In genomic region chr12:55797068-55797467, GRCh38 we compare ENCODE assay signal across 8 cellular contexts. TPM values are rescaled to one million over a fixed set of nuclear protein-coding genes. Genes with fewer than 3 reads are reported as not detected.
A peak's percentile ranks its signal among the peaks of the same experiment; 100 is the strongest.
DNase-seq lines count a peak whose midpoint lies in the region; ATAC-seq and TF ChIP-seq lines count a peak whose summit lies in the region.

No MANE protein-coding gene starts in this region.

- no peak overlapping the region for H3K27ac ChIP-seq in CD8-positive, alpha-beta T cell (ENCODE audit: low read depth, low read length)
- H3K27ac ChIP-seq in SJCRH30, result no peak overlapping the region
- H3K27ac ChIP-seq in effector memory CD4-positive, alpha-beta T cell (ENCODE audit: insufficient read depth, low read length, poor library complexity, severe bottlenecking), result no peak overlapping the region

- ATAC-seq in CD8-positive, alpha-beta T cell, result peak; percentile 38
- ATAC-seq in sciatic nerve (peak; percentile 75), GM21619 (IDR thresholded peaks at IDR 0.05; ENCODE audit: unreplicated experiment) (no peak)

- peaks cover 49% of the 10 kb centered on the region for H3K36me3 ChIP-seq in CD8-positive, alpha-beta T cell (ENCODE audit: insufficient read depth, low read length)
- H3K36me3 ChIP-seq in SJCRH30, result peaks cover 76% of the 10 kb centered on the region
- peaks cover 60% of the 10 kb centered on the region for H3K36me3 ChIP-seq in effector memory CD4-positive, alpha-beta T cell (ENCODE audit: control insufficient read depth, insufficient read depth, low read length)

- H3K9me3 Mint-ChIP-seq in CD8-positive, alpha-beta T cell, result no peaks in the 10 kb centered on the region

- TF ChIP-seq CTCF in CD8-positive, alpha-beta T cell (IDR thresholded peaks at IDR 0.05), result no peak

- intact Hi-C loops in CD8-positive, alpha-beta T cell (cut with DNase I, micrococcal nuclease), result loop anchor here (1.0 to 5.0 kb wide), 2 partner anchors 55 to 59 kb away; partner anchors contain the start of gene GDF11 (in 1 of the 2)
- intact Hi-C loops in sciatic nerve (cut with DNase I), result no loop called here

- peaks cover 79% of the 10 kb centered on the region for H3K36me3 Mint-ChIP-seq in CD8-positive, alpha-beta T cell

- H3K27ac Mint-ChIP-seq in CD8-positive, alpha-beta T cell, result no peak overlapping the region

- no peaks in the 10 kb centered on the region for H3K4me1 ChIP-seq in CD8-positive, alpha-beta T cell (ENCODE audit: insufficient read depth, low read length)
- H3K4me1 ChIP-seq in SJCRH30, result no peaks in the 10 kb centered on the region
- H3K4me1 ChIP-seq in effector memory CD4-positive, alpha-beta T cell (ENCODE audit: control insufficient read depth, insufficient read depth, low read length, poor library complexity, severe bottlenecking), result no peaks in the 10 kb centered on the region

- no peak for DNase-seq in CD8-positive, alpha-beta T cell
- DNase-seq in HCEC 1CT (peak; percentile 41), SJCRH30 (peak; percentile 18 to 65), globus pallidus (ENCODE audit: low spot score) (peak; percentile 59), sciatic nerve (ENCODE audit: low spot score) (no peak), middle frontal gyrus (ENCODE audit: extremely low spot score, low spot score) (no peak)
- no peak for DNase-seq in effector memory CD4-positive, alpha-beta T cell

- peaks cover 2% of the 10 kb centered on the region for H3K4me1 Mint-ChIP-seq in CD8-positive, alpha-beta T cell (ENCODE audit: low read depth)

- no peaks in the 10 kb centered on the region for H3K27me3 ChIP-seq in CD8-positive, alpha-beta T cell (ENCODE audit: insufficient read depth, low read length)
- no peaks in the 10 kb centered on the region for H3K27me3 ChIP-seq in SJCRH30
- no peaks in the 10 kb centered on the region for H3K27me3 ChIP-seq in effector memory CD4-positive, alpha-beta T cell (replicated peaks; ENCODE audit: control insufficient read depth, insufficient read depth, low read length, poor library complexity, severe bottlenecking)

- POLR2A ChIA-PET in CD8-positive, alpha-beta T cell (lab: Charles Lee), result interaction anchor here (0.7 to 1.4 kb wide), 3 partner anchors 13 to 74 kb away, joined by 3 to 5 read pairs (median 4); partner anchors contain the start of genes ORMDL2 and SARNP

- H3K4me3 ChIP-seq in CD8-positive, alpha-beta T cell (ENCODE audit: low read depth, low read length), result no peak overlapping the region
- H3K4me3 ChIP-seq in SJCRH30, result no peak overlapping the region
- no peak overlapping the region for H3K4me3 ChIP-seq in effector memory CD4-positive, alpha-beta T cell (ENCODE audit: insufficient read depth, low read depth, low read length, poor library complexity, severe bottlenecking)

- CTCF ChIA-PET in CD8-positive, alpha-beta T cell (lab: Charles Lee), result interaction anchor here (0.9 to 6.0 kb wide), 8 partner anchors 40 to 142 kb away, joined by 3 to 51 read pairs (median 4); partner anchors contain the start of genes GDF11 and RDH5

- H3K4me3 Mint-ChIP-seq in CD8-positive, alpha-beta T cell, result no peak overlapping the region

- H3K27me3 Mint-ChIP-seq in CD8-positive, alpha-beta T cell (ENCODE audit: low read depth), result no peaks in the 10 kb centered on the region

- no peaks in the 10 kb centered on the region for H3K9me3 ChIP-seq in CD8-positive, alpha-beta T cell (ENCODE audit: low read length)
- no peaks in the 10 kb centered on the region for H3K9me3 ChIP-seq in SJCRH30 (replicated peaks)
- H3K9me3 ChIP-seq in effector memory CD4-positive, alpha-beta T cell (ENCODE audit: control insufficient read depth, low read length), result no peaks in the 10 kb centered on the region

RNA-seq across cellular contexts. Expression of gene SARNP, which starts 20.5 kb away (rescaled TPM):
- 10 to 100 TPM; 48.0 to 50.3 TPM for total RNA-seq in CD8-positive, alpha-beta T cell
- 109 and 132 TPM in 2 replicates for total RNA-seq in SJCRH30 (2014; rRNA removed; shearing (Covaris generic))
- total RNA-seq in sciatic nerve, result 54.0 TPM

RNA-seq across cellular contexts. Expression of gene ORMDL2, which starts 20.8 kb away (rescaled TPM):
- total RNA-seq in CD8-positive, alpha-beta T cell, result 10 to 100 TPM; 13.2 to 15.1 TPM
- 25.4 and 27.6 TPM in 2 replicates for total RNA-seq in SJCRH30 (2014; rRNA removed; shearing (Covaris generic))
- total RNA-seq in sciatic nerve, result 25.2 TPM

RNA-seq across cellular contexts. Expression of gene DNAJC14, which starts 32.3 kb away (rescaled TPM):
- 10 to 100 TPM; 22.3 to 24.0 TPM for total RNA-seq in CD8-positive, alpha-beta T cell
- total RNA-seq in SJCRH30 (2014; rRNA removed; shearing (Covaris generic)), result 33.3 TPM in 2 replicates
- total RNA-seq in sciatic nerve, result 23.4 TPM

RNA-seq across cellular contexts. Expression of gene MMP19, which starts 45.7 kb away (rescaled TPM):
- total RNA-seq in CD8-positive, alpha-beta T cell, result not detected
- 0.91 and 1.0 TPM in 2 replicates for total RNA-seq in SJCRH30 (2014; rRNA removed; shearing (Covaris generic))
- 9.1 TPM for total RNA-seq in sciatic nerve

RNA-seq across cellular contexts. Expression of gene GDF11, which starts 54.1 kb away (rescaled TPM):
- 1 to 10 TPM; 4.3 to 4.6 TPM for total RNA-seq in CD8-positive, alpha-beta T cell
- total RNA-seq in SJCRH30 (2014; rRNA removed; shearing (Covaris generic)), result 9.1 and 10.5 TPM in 2 replicates
- total RNA-seq in sciatic nerve, result 10.0 TPM

Comparison
In these comparisons a context has a peak if more than half of its experiments do, and no peak if none do; other contexts are left out.
1. DNase-seq: peak in HCEC 1CT (single experiment), SJCRH30 (2 of 2) and globus pallidus (single experiment); none in CD8-positive, alpha-beta T cell (0 of 7), sciatic nerve (single experiment), middle frontal gyrus (single experiment) and effector memory CD4-positive, alpha-beta T cell (0 of 3).